In genomic region chr6:19837511-19838441, GRCh38 we compare ENCODE assay signal across 8 cellular contexts.
A peak's percentile ranks its signal among the peaks of the same experiment; 100 is the strongest.
DNase-seq lines count a peak whose midpoint lies in the region; ATAC-seq, FAIRE-seq and TF ChIP-seq lines count a peak whose summit lies in the region.

No MANE protein-coding gene starts in this region.

- no peak for TF ChIP-seq POLR2A in H54 (IDR thresholded peaks at IDR 0.05; ENCODE audit: low read depth, low read length)

- H3K27me3 ChIP-seq in neuron (ENCODE audit: insufficient read depth, low read length), result no peaks in the 10 kb centered on the region

- H3K4me1 ChIP-seq in neuron (ENCODE audit: insufficient read depth, low read length), result peaks cover 29% of the 10 kb centered on the region

- TF ChIP-seq CTCF in fibroblast of pulmonary artery (IDR thresholded peaks at IDR 0.05; ENCODE audit: low read length, missing control alignments), result no peak

- H2AFZ ChIP-seq in neuron (ENCODE audit: low read depth, low read length), result no peak overlapping the region

- no peaks in the 10 kb centered on the region for H3K9me3 ChIP-seq in neuron (ENCODE audit: low read length)

- DNase-seq in EH (ENCODE audit: low read depth) (peak; percentile 57), NCI-H69 (lab: John Stamatoyannopoulos, UW) (peak; percentile 83), fibroblast of pulmonary artery (ENCODE audit: low read depth) (peak; percentile 44), H54 (ENCODE audit: insufficient read length, low spot score) (no peak), NCI-H2196 treated with DMSO at 0.1 percent for 48 hours (lab: John Stamatoyannopoulos, UW; ENCODE audit: unreplicated experiment) (no peak)

- ATAC-seq in HG03521 (IDR thresholded peaks at IDR 0.05; ENCODE audit: unreplicated experiment) (no peak), GM19328 (IDR thresholded peaks at IDR 0.05; ENCODE audit: unreplicated experiment) (no peak)

- H3K36me3 ChIP-seq in neuron (ENCODE audit: insufficient read depth, low read length), result peaks cover 19% of the 10 kb centered on the region

- H3K4me3 ChIP-seq in fibroblast of pulmonary artery (replicated peaks; ENCODE audit: low read depth, low read length) (peak overlapping the region; percentile 75), neuron (ENCODE audit: low read length) (peak overlapping the region; percentile 99)

- FAIRE-seq in H54 (lab: Jason Lieb, UNC), result no peak

Comparison
In these comparisons a context has a peak if more than half of its experiments do, and no peak if none do; other contexts are left out.
1. DNase-seq: peak in EH (single experiment), NCI-H69 (single experiment) and fibroblast of pulmonary artery (single experiment); none in H54 (single experiment) and NCI-H2196 treated with DMSO at 0.1 percent for 48 hours (single experiment).